In the genomic region with DNA sequence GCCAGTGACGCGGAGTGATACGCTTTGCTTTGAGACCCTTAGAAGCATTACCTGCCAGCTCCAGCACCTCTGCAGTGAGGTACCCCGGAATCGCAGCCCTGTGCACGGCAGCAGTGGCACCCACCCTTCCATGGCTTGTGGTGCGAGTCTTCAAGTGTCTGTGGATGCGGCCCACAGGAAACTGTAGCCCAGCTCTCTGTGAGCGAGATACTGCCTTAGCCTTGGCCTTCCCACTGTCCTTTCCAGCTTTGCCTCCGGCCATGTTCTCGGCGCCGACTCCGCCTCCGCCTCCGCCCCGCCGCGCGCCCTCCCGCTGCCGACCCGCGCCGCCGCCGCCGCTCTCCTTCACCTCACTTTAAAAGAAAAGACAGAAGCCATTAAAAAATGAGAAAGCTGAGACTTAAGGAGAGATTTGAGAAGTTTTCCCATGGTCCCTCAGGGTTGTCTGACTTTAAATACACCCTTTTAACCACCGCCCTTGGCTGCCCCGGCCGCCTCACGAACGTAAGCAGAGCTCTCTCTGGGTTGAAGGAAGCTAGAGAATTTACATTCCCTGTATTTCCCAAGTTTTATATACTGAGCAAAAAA, we compare ENCODE assay signal across 8 cellular contexts.
DNase-seq lines count a peak whose midpoint lies in the region; ATAC-seq and TF ChIP-seq lines count a peak whose summit lies in the region.

No MANE protein-coding gene starts in this region.

- peak overlapping the region; percentile 83 for H3K56ac ChIP-seq in mesendoderm (ENCODE audit: low read length)

- TF ChIP-seq CTCF in thyroid gland (IDR thresholded peaks at IDR 0.05), result no peak

- H2BK120ac ChIP-seq in mesendoderm (ENCODE audit: low read depth, low read length), result no peak overlapping the region

- H3K4me1 ChIP-seq in mesendoderm (ENCODE audit: control insufficient read depth, low read depth, low read length) (no peaks in the 10 kb centered on the region), thyroid gland (no peaks in the 10 kb centered on the region)

- no peak overlapping the region for H3K4ac ChIP-seq in mesendoderm (ENCODE audit: low read depth, low read length)

- no peak overlapping the region for H2BK5ac ChIP-seq in mesendoderm (ENCODE audit: low read length)

- peaks cover 0 to 4% of the 10 kb centered on the region in 2 donors for H3K4me1 Mint-ChIP-seq in effector memory CD8-positive, alpha-beta T cell (ENCODE audit: low read depth in 2 of 2)

- WGBS in mesendoderm (ENCODE audit: extremely low coverage, insufficient coverage, low lambda C conversion rate), result no CpG with 5 or more reads among the region's 33 CpGs
- WGBS in thyroid gland, 2 donors, result 10 to 36% methylated on average over 32 to 33 of the region's 33 CpGs

- peak in 1 of 2 donors; percentile 15 for TF ChIP-seq POLR2A in thyroid gland (IDR thresholded peaks at IDR 0.05)

- H3K36me3 ChIP-seq in mesendoderm (ENCODE audit: control insufficient read depth, insufficient read depth, low read length) (no peaks in the 10 kb centered on the region), thyroid gland (no peaks in the 10 kb centered on the region)

- no peak overlapping the region for H4K8ac ChIP-seq in mesendoderm (ENCODE audit: low read depth, low read length)

- H3K79me2 ChIP-seq in mesendoderm (ENCODE audit: control insufficient read depth, insufficient read depth, low read length), result no peaks in the 10 kb centered on the region

- ATAC-seq in GM18868 (IDR thresholded peaks at IDR 0.05; ENCODE audit: unreplicated experiment), result peak; percentile 75
- peak; percentile 97 for ATAC-seq in SK-N-SH treated with all-trans-retinoic acid at 6 μM for 48 hours
- ATAC-seq in effector memory CD8-positive, alpha-beta T cell (replicated peaks), result no peak
- ATAC-seq in HG02642 (IDR thresholded peaks at IDR 0.05; ENCODE audit: poor library complexity, unreplicated experiment), result no peak

- no peak overlapping the region for H2AK5ac ChIP-seq in mesendoderm (ENCODE audit: low read length)

- peak in 1 of 3 experiments; percentile 6 for DNase-seq in effector memory CD8-positive, alpha-beta T cell
- DNase-seq in mesendoderm (peak; percentile 82), thyroid gland (peak; percentile 28 to 37), NAMALWA (ENCODE audit: low spot score) (no peak), mesenteric fat pad (ENCODE audit: low spot score) (no peak)

- no peaks in the 10 kb centered on the region for H3K9me3 ChIP-seq in thyroid gland

- H3K27me3 Mint-ChIP-seq in effector memory CD8-positive, alpha-beta T cell, result peaks cover 28 to 36% of the 10 kb centered on the region in 2 donors

- no peaks in the 10 kb centered on the region for H3K79me1 ChIP-seq in mesendoderm (ENCODE audit: low read length)

- H3K27me3 ChIP-seq in mesendoderm (ENCODE audit: insufficient read depth, low read length, poor library complexity), result no peaks in the 10 kb centered on the region
- no peaks in the 10 kb centered on the region for H3K27me3 ChIP-seq in thyroid gland

- peak overlapping the region; percentile 40 for H3K4me2 ChIP-seq in mesendoderm (ENCODE audit: low read length)

- intact Hi-C loops in thyroid gland (cut with DNase I), result no loop called here

- H2BK15ac ChIP-seq in mesendoderm (replicated peaks; ENCODE audit: low read depth), result no peak overlapping the region

- H3K4me3 ChIP-seq in mesendoderm (ENCODE audit: low read length), result no peak overlapping the region
- H3K4me3 ChIP-seq in thyroid gland (replicated peaks in 1 of 3), result peak overlapping the region in 2 of 3 donors; percentile 6 to 53

- no peaks in the 10 kb centered on the region for H3K36me3 Mint-ChIP-seq in effector memory CD8-positive, alpha-beta T cell (ENCODE audit: insufficient read depth)

- no peak overlapping the region for H3K27ac Mint-ChIP-seq in effector memory CD8-positive, alpha-beta T cell

- H3K9me3 Mint-ChIP-seq in effector memory CD8-positive, alpha-beta T cell, result no peaks in the 10 kb centered on the region

- peak overlapping the region; percentile 61 for H3K9ac ChIP-seq in mesendoderm (ENCODE audit: low read length)

- H4K5ac ChIP-seq in mesendoderm (ENCODE audit: low read length), result no peak overlapping the region

- H3K23ac ChIP-seq in mesendoderm (ENCODE audit: low read length), result no peak overlapping the region

- H3K27ac ChIP-seq in mesendoderm (ENCODE audit: low read depth, low read length) (no peak overlapping the region), thyroid gland (peak overlapping the region in 2 of 3 donors; percentile 64 to 91)

- peak overlapping the region; percentile 73 to 79 for H3K4me3 Mint-ChIP-seq in effector memory CD8-positive, alpha-beta T cell

- no peak overlapping the region for H3K18ac ChIP-seq in mesendoderm (ENCODE audit: low read length)

TF ChIP-seq in SK-N-SH treated with all-trans-retinoic acid at 6 μM for 48 hours, 23 proteins besides CTCF, POLR2A, EP300 and RAD21:
- peak; percentile 24; the same call in 1 of the 2 replicates for TF ChIP-seq ZFP3 (CRISPR knock-in tag; IDR thresholded peaks at IDR 0.05)
- TF ChIP-seq, protein P1, sequence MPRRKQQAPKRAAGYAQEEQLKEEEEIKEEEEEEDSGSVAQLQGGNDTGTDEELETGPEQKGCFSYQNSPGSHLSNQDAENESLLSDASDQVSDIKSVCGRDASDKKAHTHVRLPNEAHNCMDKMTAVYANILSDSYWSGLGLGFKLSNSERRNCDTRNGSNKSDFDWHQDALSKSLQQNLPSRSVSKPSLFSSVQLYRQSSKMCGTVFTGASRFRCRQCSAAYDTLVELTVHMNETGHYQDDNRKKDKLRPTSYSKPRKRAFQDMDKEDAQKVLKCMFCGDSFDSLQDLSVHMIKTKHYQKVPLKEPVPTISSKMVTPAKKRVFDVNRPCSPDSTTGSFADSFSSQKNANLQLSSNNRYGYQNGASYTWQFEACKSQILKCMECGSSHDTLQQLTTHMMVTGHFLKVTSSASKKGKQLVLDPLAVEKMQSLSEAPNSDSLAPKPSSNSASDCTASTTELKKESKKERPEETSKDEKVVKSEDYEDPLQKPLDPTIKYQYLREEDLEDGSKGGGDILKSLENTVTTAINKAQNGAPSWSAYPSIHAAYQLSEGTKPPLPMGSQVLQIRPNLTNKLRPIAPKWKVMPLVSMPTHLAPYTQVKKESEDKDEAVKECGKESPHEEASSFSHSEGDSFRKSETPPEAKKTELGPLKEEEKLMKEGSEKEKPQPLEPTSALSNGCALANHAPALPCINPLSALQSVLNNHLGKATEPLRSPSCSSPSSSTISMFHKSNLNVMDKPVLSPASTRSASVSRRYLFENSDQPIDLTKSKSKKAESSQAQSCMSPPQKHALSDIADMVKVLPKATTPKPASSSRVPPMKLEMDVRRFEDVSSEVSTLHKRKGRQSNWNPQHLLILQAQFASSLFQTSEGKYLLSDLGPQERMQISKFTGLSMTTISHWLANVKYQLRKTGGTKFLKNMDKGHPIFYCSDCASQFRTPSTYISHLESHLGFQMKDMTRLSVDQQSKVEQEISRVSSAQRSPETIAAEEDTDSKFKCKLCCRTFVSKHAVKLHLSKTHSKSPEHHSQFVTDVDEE (CRISPR knock-in tag; IDR thresholded peaks at IDR 0.05), result peak; percentile 68; the same call in 1 of the 2 replicates
- TF ChIP-seq SNAI2 (CRISPR knock-in tag; IDR thresholded peaks at IDR 0.05), result no peak

Comparison
In these comparisons a context has a peak if more than half of its experiments do, and no peak if none do; other contexts are left out.
1. ATAC-seq: peak in GM18868 (single experiment) and SK-N-SH treated with all-trans-retinoic acid at 6 μM for 48 hours (single experiment); none in effector memory CD8-positive, alpha-beta T cell (single experiment) and HG02642 (single experiment).
2. DNase-seq: peak in mesendoderm (single experiment) and thyroid gland (2 of 2); none in NAMALWA (single experiment) and mesenteric fat pad (single experiment).